13 cellular contexts compared by ENCODE assay signal in the genomic region with DNA sequence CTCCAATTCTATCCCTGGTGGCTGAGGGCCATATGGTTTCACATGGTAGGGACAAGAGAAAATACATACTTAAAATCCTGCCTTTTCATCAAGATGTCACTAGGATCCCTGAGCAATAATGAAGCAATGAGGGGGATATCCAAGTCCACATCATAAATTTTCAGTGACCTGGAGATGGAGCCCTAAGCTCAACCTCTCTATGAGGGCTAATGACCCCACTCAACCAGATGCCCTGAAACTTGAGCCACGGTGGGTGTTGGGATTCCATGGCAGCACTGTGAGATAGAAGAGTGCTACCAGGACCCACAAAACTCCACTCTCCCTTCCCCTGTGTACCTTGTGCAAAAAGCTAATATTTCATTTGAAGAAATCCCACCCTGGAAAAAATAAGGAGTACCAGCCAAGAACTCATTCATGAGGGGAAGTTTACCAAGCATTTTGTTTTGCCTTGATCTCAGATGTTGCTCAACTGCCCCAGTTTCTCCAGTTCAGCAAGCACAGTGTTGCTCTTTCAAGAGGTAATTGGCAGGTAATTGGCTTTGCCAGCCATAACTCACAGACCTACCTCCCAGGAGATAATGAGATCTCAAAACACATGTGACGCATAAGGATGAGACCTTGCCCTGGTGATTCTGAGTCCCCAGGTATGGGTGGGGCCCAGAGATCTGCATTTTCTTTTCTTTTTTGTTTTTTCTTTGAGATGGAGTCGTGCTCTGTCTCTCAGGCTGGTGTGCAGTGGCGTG. TPM values are rescaled to one million over a fixed set of nuclear protein-coding genes. Genes with fewer than 3 reads are reported as not detected.
DNase-seq lines count a peak whose midpoint lies in the region; ATAC-seq lines count a peak whose summit lies in the region.
"Had no signal": no experiment of that assay in that cellular context is flagged by ENCODE, and none has a peak within 500 bp of the region (broad histone marks: within the 10 kb centered on the region; RNA-seq: fewer than 3 reads in every experiment).

No MANE protein-coding gene starts in this region.

- no peak overlapping the region for H3K27ac ChIP-seq in Karpas-422 (ENCODE audit: low read length)
- H3K27ac ChIP-seq: 22Rv1, parathyroid adenoma had no signal

- no peaks in the 10 kb centered on the region for H4K20me1 ChIP-seq in Karpas-422 (ENCODE audit: insufficient read depth, low read depth, low read length)

- no peaks in the 10 kb centered on the region for H3K9me2 ChIP-seq in Karpas-422 (replicated peaks; ENCODE audit: insufficient read depth, low read length)

- H3K79me2 ChIP-seq in Karpas-422 (ENCODE audit: low read length): no peaks in the 10 kb centered on the region
- H3K79me2 ChIP-seq: parathyroid adenoma had no signal

- no peak overlapping the region for H3K4me3 Mint-ChIP-seq in T-helper 17 cell

- H3K4me3 ChIP-seq in Karpas-422 (ENCODE audit: low read length): no peak overlapping the region

- H3K27me3 ChIP-seq in Karpas-422 (ENCODE audit: low read length): no peaks in the 10 kb centered on the region

- no peaks in the 10 kb centered on the region for H3K4me1 ChIP-seq in Karpas-422 (ENCODE audit: low read length)
- H3K4me1 ChIP-seq: parathyroid adenoma had no signal

- no peaks in the 10 kb centered on the region for H3K9me3 ChIP-seq in Karpas-422 (ENCODE audit: low read length)
- no peaks in the 10 kb centered on the region for H3K9me3 ChIP-seq in T-helper 17 cell (ENCODE audit: control insufficient read depth, low read length, poor library complexity, severe bottlenecking)

- H3K4me2 ChIP-seq in Karpas-422 (ENCODE audit: low read depth, low read length, poor library complexity, severe bottlenecking): no peak overlapping the region

- no peaks in the 10 kb centered on the region for H3K27me3 Mint-ChIP-seq in T-helper 17 cell

- H2AFZ ChIP-seq in Karpas-422 (ENCODE audit: low read length): 0 out of 2 replicates have a peak overlapping the region, but pooled peaks have one; percentile 43
- H2AFZ ChIP-seq: parathyroid adenoma had no signal

- ATAC-seq in T-helper 17 cell (no peak), GM19351 (IDR thresholded peaks at IDR 0.05; ENCODE audit: unreplicated experiment) (no peak)

- DNase-seq in DMS53 (lab: John Stamatoyannopoulos, UW): peak; percentile 15
- no peak for DNase-seq in DMS53 treated with DMSO at 0.1 percent for 48 hours (lab: John Stamatoyannopoulos, UW; ENCODE audit: unreplicated experiment)
- DNase-seq in Karpas-422: no peak
- no peak for DNase-seq in T-helper 17 cell
- peak; percentile 36 for DNase-seq in myocyte (ENCODE audit: low read depth)
- DNase-seq in NCI-H1048 (lab: John Stamatoyannopoulos, UW): no peak
- DNase-seq in DMS153 treated with DMSO at 0.1 percent for 48 hours (lab: John Stamatoyannopoulos, UW; ENCODE audit: unreplicated experiment): no peak
- DNase-seq: dermis blood vessel endothelial cell, DMS153, NCI-H187 had no signal

- no peak overlapping the region for H3K9ac ChIP-seq in Karpas-422 (ENCODE audit: low read length)
- H3K9ac ChIP-seq: parathyroid adenoma had no signal

- H3K36me3 ChIP-seq in Karpas-422 (ENCODE audit: insufficient read depth, low read length): no peaks in the 10 kb centered on the region

- H3K36me3 Mint-ChIP-seq in T-helper 17 cell (ENCODE audit: low read depth): peaks cover 3% of the 10 kb centered on the region

- H3K27ac Mint-ChIP-seq in T-helper 17 cell: peak overlapping the region; percentile 96

- peaks cover 40% of the 10 kb centered on the region for H3K4me1 Mint-ChIP-seq in T-helper 17 cell

RNA-seq across cellular contexts. Expression of gene TTC39C, which starts 50.9 kb away (rescaled TPM):
- 0.07 TPM in 1 of 2 replicates, not detected in the other for total RNA-seq in Karpas-422 (2014; rRNA removed; shearing (Covaris generic); ENCODE audit: low replicate concordance)
- 100 to 1,000 TPM; 187 to 226 TPM for total RNA-seq in T-helper 17 cell
- total RNA-seq in myocyte: 14.8 and 16.4 TPM in 2 replicates
- 12.9 TPM for polyA plus RNA-seq in myocyte (2012)

Comparison
In these comparisons a context has a peak if more than half of its experiments do, and no peak if none do; other contexts are left out.
1. DNase-seq: peak in DMS53 (single experiment) and myocyte (single experiment); none in DMS53 treated with DMSO at 0.1 percent for 48 hours (single experiment), Karpas-422 (single experiment), T-helper 17 cell (0 of 3), NCI-H1048 (single experiment) and DMS153 treated with DMSO at 0.1 percent for 48 hours (single experiment).
2. RNA of gene TTC39C, which starts 50.9 kb away (total RNA-seq): 187 to 226 TPM in T-helper 17 cell and 14.8 to 16.4 TPM in myocyte; 0.07 TPM in Karpas-422; every median in the first group is over 10 times any median in the second.